ENCODE assay signal across 1 cellular context in the genomic region with DNA sequence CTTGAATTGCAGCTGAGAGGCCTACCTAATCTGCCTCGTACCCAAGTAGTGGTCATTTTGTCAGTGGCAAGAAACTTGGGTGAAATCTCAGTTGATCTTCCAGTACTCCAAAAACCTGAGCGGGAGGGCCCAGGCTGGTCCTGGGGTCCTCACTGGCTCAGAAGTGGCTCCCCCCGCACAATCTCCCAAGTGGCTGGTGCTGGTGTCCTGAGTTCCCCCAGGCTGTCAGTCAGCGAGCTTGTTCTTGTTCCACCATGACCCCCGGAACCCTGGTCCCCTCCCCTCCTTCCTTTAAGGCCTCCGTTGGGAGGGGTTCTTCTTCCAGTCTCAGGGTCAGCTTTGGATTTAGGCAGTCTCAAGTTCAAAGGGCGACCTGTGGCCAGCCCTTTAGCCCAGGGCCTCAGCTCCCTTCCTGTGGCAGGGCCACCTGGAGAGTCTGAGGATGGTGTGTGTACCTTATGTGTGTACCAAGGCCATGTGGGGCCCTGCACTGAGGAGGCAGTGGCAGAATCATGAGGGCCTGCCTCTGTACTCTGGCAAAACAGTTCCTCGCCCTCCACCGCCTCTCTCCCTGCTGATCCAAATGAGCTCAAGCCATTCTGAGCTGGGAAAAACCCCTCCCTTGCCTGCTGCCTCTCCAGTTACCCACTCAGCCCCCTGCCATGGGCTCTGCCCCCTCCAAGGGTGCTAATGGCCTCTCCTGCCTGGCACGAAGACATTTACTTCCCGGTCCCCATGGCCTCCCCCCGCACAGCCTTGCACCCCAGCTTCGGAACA.
TF ChIP-seq lines count a peak whose summit lies in the region.

No MANE protein-coding gene starts in this region.

TF ChIP-seq in K562, 482 proteins besides CTCF, POLR2A, EP300 and RAD21:
- TF ChIP-seq SMARCA5 (IDR thresholded peaks at IDR 0.05) = no peak
- TF ChIP-seq U2AF1 (optimal IDR thresholded peaks at IDR 0.05; ENCODE audit: low read depth, low read length) = no peak
- TF ChIP-seq KHSRP (IDR thresholded peaks at IDR 0.05) = no peak
- TF ChIP-seq, protein P1, sequence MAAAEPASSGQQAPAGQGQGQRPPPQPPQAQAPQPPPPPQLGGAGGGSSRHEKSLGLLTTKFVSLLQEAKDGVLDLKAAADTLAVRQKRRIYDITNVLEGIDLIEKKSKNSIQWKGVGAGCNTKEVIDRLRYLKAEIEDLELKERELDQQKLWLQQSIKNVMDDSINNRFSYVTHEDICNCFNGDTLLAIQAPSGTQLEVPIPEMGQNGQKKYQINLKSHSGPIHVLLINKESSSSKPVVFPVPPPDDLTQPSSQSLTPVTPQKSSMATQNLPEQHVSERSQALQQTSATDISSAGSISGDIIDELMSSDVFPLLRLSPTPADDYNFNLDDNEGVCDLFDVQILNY (CRISPR knock-in tag; IDR thresholded peaks at IDR 0.05) = no peak
- TF ChIP-seq ZKSCAN8 (CRISPR knock-in tag; IDR thresholded peaks at IDR 0.05) = 0 out of 2 replicates have a peak, but pooled peaks have one; percentile 23
- TF ChIP-seq, protein P2, sequence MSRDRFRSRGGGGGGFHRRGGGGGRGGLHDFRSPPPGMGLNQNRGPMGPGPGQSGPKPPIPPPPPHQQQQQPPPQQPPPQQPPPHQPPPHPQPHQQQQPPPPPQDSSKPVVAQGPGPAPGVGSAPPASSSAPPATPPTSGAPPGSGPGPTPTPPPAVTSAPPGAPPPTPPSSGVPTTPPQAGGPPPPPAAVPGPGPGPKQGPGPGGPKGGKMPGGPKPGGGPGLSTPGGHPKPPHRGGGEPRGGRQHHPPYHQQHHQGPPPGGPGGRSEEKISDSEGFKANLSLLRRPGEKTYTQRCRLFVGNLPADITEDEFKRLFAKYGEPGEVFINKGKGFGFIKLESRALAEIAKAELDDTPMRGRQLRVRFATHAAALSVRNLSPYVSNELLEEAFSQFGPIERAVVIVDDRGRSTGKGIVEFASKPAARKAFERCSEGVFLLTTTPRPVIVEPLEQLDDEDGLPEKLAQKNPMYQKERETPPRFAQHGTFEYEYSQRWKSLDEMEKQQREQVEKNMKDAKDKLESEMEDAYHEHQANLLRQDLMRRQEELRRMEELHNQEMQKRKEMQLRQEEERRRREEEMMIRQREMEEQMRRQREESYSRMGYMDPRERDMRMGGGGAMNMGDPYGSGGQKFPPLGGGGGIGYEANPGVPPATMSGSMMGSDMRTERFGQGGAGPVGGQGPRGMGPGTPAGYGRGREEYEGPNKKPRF (IDR thresholded peaks at IDR 0.05; ENCODE audit: low read depth, low read length) = no peak
- no peak for TF ChIP-seq ZNF717 (CRISPR knock-in tag; IDR thresholded peaks at IDR 0.05)
- TF ChIP-seq, protein P3, sequence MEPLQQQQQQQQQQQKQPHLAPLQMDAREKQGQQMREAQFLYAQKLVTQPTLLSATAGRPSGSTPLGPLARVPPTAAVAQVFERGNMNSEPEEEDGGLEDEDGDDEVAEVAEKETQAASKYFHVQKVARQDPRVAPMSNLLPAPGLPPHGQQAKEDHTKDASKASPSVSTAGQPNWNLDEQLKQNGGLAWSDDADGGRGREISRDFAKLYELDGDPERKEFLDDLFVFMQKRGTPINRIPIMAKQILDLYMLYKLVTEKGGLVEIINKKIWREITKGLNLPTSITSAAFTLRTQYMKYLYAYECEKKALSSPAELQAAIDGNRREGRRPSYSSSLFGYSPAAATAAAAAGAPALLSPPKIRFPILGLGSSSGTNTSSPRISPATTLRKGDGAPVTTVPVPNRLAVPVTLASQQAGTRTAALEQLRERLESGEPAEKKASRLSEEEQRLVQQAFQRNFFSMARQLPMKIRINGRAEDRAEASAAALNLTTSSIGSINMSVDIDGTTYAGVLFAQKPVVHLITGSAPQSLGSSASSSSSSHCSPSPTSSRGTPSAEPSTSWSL (CRISPR knock-in tag; IDR thresholded peaks at IDR 0.05; ENCODE audit: borderline replicate concordance) = no peak
- no peak for TF ChIP-seq HMGN3 (IDR thresholded peaks at IDR 0.05; ENCODE audit: borderline replicate concordance, extremely low read depth, insufficient read length, low read depth, low read length)
- no peak for TF ChIP-seq CTBP1 (IDR thresholded peaks at IDR 0.05; ENCODE audit: borderline replicate concordance)
- no peak for TF ChIP-seq RBBP5 (IDR thresholded peaks at IDR 0.05; ENCODE audit: borderline replicate concordance, insufficient read depth, low read length, poor library complexity, severe bottlenecking)
- TF ChIP-seq ZNF764 (CRISPR knock-in tag; IDR thresholded peaks at IDR 0.05; ENCODE audit: low read depth) = no peak
- no peak for TF ChIP-seq ZNF75A (CRISPR knock-in tag; IDR thresholded peaks at IDR 0.05)
- no peak for TF ChIP-seq MEF2D (tag; conservative IDR thresholded peaks at IDR 0.05; ENCODE audit: low read depth)
- TF ChIP-seq RBM22 (IDR thresholded peaks at IDR 0.05; ENCODE audit: low read depth, low read length, poor library complexity, severe bottlenecking) = no peak
- TF ChIP-seq RAD51 (IDR thresholded peaks at IDR 0.05; ENCODE audit: borderline replicate concordance, low read depth) = no peak
- peak; percentile 51; the same call in 1 of the 2 replicates for TF ChIP-seq POLR2G (IDR thresholded peaks at IDR 0.05; ENCODE audit: low read depth, low read length)
